ENCODE assay signal across 1 cellular context in the genomic region with DNA sequence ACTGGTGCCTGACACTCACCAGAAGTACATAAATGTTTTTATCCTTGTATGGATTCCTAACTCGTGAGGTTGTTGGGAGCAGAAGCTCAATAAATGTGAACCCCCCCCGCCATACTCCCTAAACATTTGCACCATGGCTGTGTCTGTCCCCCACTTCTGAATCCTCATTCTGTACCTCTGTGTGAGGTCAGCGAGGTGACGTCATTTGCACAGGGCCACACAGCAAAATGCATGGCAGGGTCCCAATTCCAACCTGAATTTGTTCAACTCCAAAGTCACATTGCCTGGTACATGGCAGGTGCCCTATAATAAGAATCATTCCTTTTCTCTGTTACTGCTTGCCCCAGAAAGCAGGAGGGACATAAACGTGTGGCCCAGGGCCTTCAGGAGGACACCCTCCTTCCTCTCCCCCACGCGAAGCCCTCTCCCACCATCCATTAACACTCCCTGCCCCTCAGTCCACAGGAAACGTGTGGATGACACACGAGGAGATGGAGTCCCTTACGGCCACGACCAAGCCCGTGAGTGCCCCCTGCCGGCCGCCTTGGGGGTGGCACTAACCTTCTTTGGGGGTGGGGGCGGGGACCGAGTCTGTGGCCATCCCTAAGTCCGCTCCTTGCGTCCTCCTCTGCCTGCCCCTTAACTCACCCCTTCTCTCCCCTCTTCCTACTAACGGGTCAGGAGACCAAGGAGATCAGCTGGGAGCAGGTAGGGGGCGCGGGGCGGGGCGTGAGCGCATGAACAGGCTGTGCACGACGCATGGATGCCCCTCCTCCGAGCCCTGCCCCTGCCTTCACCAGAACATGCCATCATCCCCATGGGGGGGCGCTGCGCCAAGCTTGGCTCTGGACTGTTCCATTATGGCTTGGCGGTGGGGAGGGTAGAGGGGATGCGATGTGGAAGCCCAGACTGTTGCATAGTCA.
A peak's percentile ranks its signal among the peaks of the same experiment; 100 is the strongest.
TF ChIP-seq lines count a peak whose summit lies in the region.

No MANE protein-coding gene starts in this region.

TF ChIP-seq in HepG2, 621 proteins besides CTCF, POLR2A, EP300 and RAD21 (continued from another document and continues in another):
- no peak for TF ChIP-seq ZNF10 (CRISPR knock-in tag; IDR thresholded peaks at IDR 0.05; ENCODE audit: borderline replicate concordance, low read depth)
- TF ChIP-seq STAG1 (CRISPR knock-in tag; IDR thresholded peaks at IDR 0.05): peak; percentile 50
- TF ChIP-seq, protein P1, sequence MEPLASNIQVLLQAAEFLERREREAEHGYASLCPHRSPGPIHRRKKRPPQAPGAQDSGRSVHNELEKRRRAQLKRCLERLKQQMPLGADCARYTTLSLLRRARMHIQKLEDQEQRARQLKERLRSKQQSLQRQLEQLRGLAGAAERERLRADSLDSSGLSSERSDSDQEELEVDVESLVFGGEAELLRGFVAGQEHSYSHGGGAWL (CRISPR knock-in tag; IDR thresholded peaks at IDR 0.05): peak; percentile 36; the same call in 1 of the 2 replicates
- TF ChIP-seq, protein P2, sequence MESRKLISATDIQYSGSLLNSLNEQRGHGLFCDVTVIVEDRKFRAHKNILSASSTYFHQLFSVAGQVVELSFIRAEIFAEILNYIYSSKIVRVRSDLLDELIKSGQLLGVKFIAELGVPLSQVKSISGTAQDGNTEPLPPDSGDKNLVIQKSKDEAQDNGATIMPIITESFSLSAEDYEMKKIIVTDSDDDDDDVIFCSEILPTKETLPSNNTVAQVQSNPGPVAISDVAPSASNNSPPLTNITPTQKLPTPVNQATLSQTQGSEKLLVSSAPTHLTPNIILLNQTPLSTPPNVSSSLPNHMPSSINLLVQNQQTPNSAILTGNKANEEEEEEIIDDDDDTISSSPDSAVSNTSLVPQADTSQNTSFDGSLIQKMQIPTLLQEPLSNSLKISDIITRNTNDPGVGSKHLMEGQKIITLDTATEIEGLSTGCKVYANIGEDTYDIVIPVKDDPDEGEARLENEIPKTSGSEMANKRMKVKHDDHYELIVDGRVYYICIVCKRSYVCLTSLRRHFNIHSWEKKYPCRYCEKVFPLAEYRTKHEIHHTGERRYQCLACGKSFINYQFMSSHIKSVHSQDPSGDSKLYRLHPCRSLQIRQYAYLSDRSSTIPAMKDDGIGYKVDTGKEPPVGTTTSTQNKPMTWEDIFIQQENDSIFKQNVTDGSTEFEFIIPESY (CRISPR knock-in tag; IDR thresholded peaks at IDR 0.05): peak; percentile 96
- 0 out of 2 replicates have a peak, but pooled peaks have one; percentile 16 for TF ChIP-seq HDAC1 (CRISPR knock-in tag; IDR thresholded peaks at IDR 0.05)
- TF ChIP-seq ZSCAN31 (CRISPR knock-in tag; IDR thresholded peaks at IDR 0.05; ENCODE audit: low read depth): no peak
- TF ChIP-seq ZNF160 (CRISPR knock-in tag; IDR thresholded peaks at IDR 0.05): 0 out of 2 replicates have a peak, but pooled peaks have one; percentile 31
- TF ChIP-seq ZNF253 (CRISPR knock-in tag; IDR thresholded peaks at IDR 0.05; ENCODE audit: borderline replicate concordance): 0 out of 2 replicates have a peak, but pooled peaks have one; percentile 30
- TF ChIP-seq, protein P3, sequence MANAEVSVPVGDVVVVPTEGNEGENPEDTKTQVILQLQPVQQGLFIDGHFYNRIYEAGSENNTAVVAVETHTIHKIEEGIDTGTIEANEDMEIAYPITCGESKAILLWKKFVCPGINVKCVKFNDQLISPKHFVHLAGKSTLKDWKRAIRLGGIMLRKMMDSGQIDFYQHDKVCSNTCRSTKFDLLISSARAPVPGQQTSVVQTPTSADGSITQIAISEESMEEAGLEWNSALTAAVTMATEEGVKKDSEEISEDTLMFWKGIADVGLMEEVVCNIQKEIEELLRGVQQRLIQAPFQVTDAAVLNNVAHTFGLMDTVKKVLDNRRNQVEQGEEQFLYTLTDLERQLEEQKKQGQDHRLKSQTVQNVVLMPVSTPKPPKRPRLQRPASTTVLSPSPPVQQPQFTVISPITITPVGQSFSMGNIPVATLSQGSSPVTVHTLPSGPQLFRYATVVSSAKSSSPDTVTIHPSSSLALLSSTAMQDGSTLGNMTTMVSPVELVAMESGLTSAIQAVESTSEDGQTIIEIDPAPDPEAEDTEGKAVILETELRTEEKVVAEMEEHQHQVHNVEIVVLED (CRISPR knock-in tag; IDR thresholded peaks at IDR 0.05; ENCODE audit: borderline replicate concordance): 0 out of 2 replicates have a peak, but pooled peaks have one; percentile 19
- peak; percentile 81 for TF ChIP-seq BHLHE40 (IDR thresholded peaks at IDR 0.05; ENCODE audit: low read length)
- TF ChIP-seq ETV6 (CRISPR knock-in tag; conservative IDR thresholded peaks at IDR 0.05): no peak
- TF ChIP-seq SMC3 (IDR thresholded peaks at IDR 0.05; ENCODE audit: low read length): peak; percentile 32; the same call in 1 of the 2 replicates
- TF ChIP-seq, protein P4, sequence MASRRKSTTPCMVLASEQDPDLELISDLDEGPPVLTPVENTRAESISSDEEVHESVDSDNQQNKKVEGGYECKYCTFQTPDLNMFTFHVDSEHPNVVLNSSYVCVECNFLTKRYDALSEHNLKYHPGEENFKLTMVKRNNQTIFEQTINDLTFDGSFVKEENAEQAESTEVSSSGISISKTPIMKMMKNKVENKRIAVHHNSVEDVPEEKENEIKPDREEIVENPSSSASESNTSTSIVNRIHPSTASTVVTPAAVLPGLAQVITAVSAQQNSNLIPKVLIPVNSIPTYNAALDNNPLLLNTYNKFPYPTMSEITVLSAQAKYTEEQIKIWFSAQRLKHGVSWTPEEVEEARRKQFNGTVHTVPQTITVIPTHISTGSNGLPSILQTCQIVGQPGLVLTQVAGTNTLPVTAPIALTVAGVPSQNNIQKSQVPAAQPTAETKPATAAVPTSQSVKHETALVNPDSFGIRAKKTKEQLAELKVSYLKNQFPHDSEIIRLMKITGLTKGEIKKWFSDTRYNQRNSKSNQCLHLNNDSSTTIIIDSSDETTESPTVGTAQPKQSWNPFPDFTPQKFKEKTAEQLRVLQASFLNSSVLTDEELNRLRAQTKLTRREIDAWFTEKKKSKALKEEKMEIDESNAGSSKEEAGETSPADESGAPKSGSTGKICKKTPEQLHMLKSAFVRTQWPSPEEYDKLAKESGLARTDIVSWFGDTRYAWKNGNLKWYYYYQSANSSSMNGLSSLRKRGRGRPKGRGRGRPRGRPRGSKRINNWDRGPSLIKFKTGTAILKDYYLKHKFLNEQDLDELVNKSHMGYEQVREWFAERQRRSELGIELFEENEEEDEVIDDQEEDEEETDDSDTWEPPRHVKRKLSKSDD (CRISPR knock-in tag; IDR thresholded peaks at IDR 0.05; ENCODE audit: low read depth): 0 out of 2 replicates have a peak, but pooled peaks have one; percentile 43
- TF ChIP-seq TAF15 (IDR thresholded peaks at IDR 0.05; ENCODE audit: low read depth, low read length, poor library complexity, severe bottlenecking): no peak
- peak; percentile 71 for TF ChIP-seq XRCC5 (optimal IDR thresholded peaks at IDR 0.05; ENCODE audit: low read length)
- peak; percentile 45; the same call in 1 of the 2 replicates for TF ChIP-seq GATAD2A (CRISPR knock-in tag; IDR thresholded peaks at IDR 0.05)
- TF ChIP-seq SOX6 (IDR thresholded peaks at IDR 0.05): no peak
- TF ChIP-seq SOX6 (CRISPR knock-in tag; IDR thresholded peaks at IDR 0.05): peak; percentile 40; the same call in 1 of the 2 replicates
- TF ChIP-seq SP1 (IDR thresholded peaks at IDR 0.05): no peak
- TF ChIP-seq SP1 (CRISPR knock-in tag; IDR thresholded peaks at IDR 0.05): peak; percentile 32
- TF ChIP-seq, protein P5, sequence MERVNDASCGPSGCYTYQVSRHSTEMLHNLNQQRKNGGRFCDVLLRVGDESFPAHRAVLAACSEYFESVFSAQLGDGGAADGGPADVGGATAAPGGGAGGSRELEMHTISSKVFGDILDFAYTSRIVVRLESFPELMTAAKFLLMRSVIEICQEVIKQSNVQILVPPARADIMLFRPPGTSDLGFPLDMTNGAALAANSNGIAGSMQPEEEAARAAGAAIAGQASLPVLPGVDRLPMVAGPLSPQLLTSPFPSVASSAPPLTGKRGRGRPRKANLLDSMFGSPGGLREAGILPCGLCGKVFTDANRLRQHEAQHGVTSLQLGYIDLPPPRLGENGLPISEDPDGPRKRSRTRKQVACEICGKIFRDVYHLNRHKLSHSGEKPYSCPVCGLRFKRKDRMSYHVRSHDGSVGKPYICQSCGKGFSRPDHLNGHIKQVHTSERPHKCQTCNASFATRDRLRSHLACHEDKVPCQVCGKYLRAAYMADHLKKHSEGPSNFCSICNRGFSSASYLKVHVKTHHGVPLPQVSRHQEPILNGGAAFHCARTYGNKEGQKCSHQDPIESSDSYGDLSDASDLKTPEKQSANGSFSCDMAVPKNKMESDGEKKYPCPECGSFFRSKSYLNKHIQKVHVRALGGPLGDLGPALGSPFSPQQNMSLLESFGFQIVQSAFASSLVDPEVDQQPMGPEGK (CRISPR knock-in tag; IDR thresholded peaks at IDR 0.05): peak; percentile 46; the same call in 1 of the 2 replicates
- TF ChIP-seq MED8 (CRISPR knock-in tag; IDR thresholded peaks at IDR 0.05; ENCODE audit: insufficient replicate concordance): no peak
- TF ChIP-seq, protein P6, sequence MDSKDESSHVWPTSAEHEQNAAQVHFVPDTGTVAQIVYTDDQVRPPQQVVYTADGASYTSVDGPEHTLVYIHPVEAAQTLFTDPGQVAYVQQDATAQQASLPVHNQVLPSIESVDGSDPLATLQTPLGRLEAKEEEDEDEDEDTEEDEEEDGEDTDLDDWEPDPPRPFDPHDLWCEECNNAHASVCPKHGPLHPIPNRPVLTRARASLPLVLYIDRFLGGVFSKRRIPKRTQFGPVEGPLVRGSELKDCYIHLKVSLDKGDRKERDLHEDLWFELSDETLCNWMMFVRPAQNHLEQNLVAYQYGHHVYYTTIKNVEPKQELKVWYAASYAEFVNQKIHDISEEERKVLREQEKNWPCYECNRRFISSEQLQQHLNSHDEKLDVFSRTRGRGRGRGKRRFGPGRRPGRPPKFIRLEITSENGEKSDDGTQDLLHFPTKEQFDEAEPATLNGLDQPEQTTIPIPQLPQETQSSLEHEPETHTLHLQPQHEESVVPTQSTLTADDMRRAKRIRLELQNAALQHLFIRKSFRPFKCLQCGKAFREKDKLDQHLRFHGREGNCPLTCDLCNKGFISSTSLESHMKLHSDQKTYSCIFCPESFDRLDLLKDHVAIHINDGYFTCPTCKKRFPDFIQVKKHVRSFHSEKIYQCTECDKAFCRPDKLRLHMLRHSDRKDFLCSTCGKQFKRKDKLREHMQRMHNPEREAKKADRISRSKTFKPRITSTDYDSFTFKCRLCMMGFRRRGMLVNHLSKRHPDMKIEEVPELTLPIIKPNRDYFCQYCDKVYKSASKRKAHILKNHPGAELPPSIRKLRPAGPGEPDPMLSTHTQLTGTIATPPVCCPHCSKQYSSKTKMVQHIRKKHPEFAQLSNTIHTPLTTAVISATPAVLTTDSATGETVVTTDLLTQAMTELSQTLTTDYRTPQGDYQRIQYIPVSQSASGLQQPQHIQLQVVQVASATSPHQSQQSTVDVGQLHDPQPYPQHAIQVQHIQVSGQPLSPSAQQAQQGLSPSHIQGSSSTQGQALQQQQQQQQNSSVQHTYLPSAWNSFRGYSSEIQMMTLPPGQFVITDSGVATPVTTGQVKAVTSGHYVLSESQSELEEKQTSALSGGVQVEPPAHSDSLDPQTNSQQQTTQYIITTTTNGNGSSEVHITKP (CRISPR knock-in tag; IDR thresholded peaks at IDR 0.05; ENCODE audit: low read depth): peak; percentile 98
- TF ChIP-seq THAP11 (CRISPR knock-in tag; IDR thresholded peaks at IDR 0.05): 0 out of 2 replicates have a peak, but pooled peaks have one; percentile 12
- TF ChIP-seq ATF7 (IDR thresholded peaks at IDR 0.05): peak; percentile 95
- no peak for TF ChIP-seq ATF7 (CRISPR knock-in tag; IDR thresholded peaks at IDR 0.05)
- 0 out of 2 replicates have a peak, but pooled peaks have one; percentile 20 for TF ChIP-seq MAZ (IDR thresholded peaks at IDR 0.05; ENCODE audit: borderline replicate concordance, low read depth, low read length)
- no peak for TF ChIP-seq MAZ (CRISPR knock-in tag; IDR thresholded peaks at IDR 0.05; ENCODE audit: low read depth)
- peak; percentile 75 for TF ChIP-seq PRPF4 (IDR thresholded peaks at IDR 0.05; ENCODE audit: low read depth, low read length, poor library complexity, severe bottlenecking)
- no peak for TF ChIP-seq SOX13 (IDR thresholded peaks at IDR 0.05)
- no peak for TF ChIP-seq SOX13 (CRISPR knock-in tag; conservative IDR thresholded peaks at IDR 0.05 in 1 of 2, IDR thresholded peaks at IDR 0.05 in 1 of 2)
- TF ChIP-seq, protein P7, sequence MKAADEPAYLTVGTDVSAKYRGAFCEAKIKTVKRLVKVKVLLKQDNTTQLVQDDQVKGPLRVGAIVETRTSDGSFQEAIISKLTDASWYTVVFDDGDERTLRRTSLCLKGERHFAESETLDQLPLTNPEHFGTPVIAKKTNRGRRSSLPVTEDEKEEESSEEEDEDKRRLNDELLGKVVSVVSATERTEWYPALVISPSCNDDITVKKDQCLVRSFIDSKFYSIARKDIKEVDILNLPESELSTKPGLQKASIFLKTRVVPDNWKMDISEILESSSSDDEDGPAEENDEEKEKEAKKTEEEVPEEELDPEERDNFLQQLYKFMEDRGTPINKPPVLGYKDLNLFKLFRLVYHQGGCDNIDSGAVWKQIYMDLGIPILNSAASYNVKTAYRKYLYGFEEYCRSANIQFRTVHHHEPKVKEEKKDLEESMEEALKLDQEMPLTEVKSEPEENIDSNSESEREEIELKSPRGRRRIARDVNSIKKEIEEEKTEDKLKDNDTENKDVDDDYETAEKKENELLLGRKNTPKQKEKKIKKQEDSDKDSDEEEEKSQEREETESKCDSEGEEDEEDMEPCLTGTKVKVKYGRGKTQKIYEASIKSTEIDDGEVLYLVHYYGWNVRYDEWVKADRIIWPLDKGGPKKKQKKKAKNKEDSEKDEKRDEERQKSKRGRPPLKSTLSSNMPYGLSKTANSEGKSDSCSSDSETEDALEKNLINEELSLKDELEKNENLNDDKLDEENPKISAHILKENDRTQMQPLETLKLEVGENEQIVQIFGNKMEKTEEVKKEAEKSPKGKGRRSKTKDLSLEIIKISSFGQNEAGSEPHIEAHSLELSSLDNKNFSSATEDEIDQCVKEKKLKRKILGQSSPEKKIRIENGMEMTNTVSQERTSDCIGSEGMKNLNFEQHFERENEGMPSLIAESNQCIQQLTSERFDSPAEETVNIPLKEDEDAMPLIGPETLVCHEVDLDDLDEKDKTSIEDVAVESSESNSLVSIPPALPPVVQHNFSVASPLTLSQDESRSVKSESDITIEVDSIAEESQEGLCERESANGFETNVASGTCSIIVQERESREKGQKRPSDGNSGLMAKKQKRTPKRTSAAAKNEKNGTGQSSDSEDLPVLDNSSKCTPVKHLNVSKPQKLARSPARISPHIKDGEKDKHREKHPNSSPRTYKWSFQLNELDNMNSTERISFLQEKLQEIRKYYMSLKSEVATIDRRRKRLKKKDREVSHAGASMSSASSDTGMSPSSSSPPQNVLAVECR (CRISPR knock-in tag; IDR thresholded peaks at IDR 0.05; ENCODE audit: borderline replicate concordance): peak; percentile 53; the same call in 1 of the 2 replicates
- no peak for TF ChIP-seq ZBTB42 (CRISPR knock-in tag; IDR thresholded peaks at IDR 0.05)
- TF ChIP-seq NFYC (CRISPR knock-in tag; IDR thresholded peaks at IDR 0.05): no peak
- TF ChIP-seq SMAD1 (CRISPR knock-in tag; IDR thresholded peaks at IDR 0.05; ENCODE audit: borderline replicate concordance, low read depth): peak; percentile 23; the same call in 1 of the 2 replicates
- 0 out of 2 replicates have a peak, but pooled peaks have one; percentile 47 for TF ChIP-seq FOXC1 (CRISPR knock-in tag; IDR thresholded peaks at IDR 0.05; ENCODE audit: borderline replicate concordance)
- TF ChIP-seq, protein P8, sequence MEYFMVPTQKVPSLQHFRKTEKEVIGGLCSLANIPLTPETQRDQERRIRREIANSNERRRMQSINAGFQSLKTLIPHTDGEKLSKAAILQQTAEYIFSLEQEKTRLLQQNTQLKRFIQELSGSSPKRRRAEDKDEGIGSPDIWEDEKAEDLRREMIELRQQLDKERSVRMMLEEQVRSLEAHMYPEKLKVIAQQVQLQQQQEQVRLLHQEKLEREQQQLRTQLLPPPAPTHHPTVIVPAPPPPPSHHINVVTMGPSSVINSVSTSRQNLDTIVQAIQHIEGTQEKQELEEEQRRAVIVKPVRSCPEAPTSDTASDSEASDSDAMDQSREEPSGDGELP (IDR thresholded peaks at IDR 0.05; ENCODE audit: borderline replicate concordance, low read depth): no peak
- no peak for TF ChIP-seq ZNF674 (CRISPR knock-in tag; IDR thresholded peaks at IDR 0.05; ENCODE audit: low read depth)
